Comparison of ENCODE assay signal across 21 cellular contexts in the genomic region with DNA sequence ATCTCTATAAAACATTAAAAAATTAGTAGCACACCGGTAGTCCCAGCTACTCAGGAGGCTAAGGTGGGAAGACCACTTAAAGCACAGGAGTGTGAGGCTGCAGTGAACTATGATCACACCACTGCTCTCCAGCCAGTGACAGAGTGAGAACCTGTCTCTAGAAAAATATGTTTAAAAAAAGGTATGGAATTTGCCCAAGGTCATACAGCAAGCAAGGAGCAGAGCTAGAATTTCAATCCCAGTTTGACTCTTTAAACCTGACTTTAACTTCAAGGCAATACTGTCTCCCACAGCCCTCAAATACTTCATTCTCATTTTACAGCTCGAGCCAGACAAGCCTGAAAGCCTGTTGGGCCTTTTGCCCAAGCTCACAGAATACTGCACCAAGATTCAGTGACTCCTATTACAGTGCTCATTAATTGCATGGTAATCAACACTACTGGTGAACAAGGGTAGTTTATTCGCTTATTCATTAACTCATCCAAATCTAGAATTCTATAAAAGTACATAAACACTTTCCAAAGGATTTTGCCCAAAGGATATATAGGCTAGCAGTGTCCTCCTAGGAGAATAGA. TPM values are rescaled to one million over a fixed set of nuclear protein-coding genes. Genes with fewer than 3 reads are reported as not detected.
DNase-seq lines count a peak whose midpoint lies in the region; ATAC-seq, FAIRE-seq and TF ChIP-seq lines count a peak whose summit lies in the region.
"Had no signal": no experiment of that assay in that cellular context is flagged by ENCODE, and none has a peak within 500 bp of the region (broad histone marks: within the 10 kb centered on the region; RNA-seq: fewer than 3 reads in every experiment).

No MANE protein-coding gene starts in this region.

- no peak for TF ChIP-seq EP300 in K562 (IDR thresholded peaks at IDR 0.05; ENCODE audit: low read length)

- intact Hi-C loops in Panc1 (cut with micrococcal nuclease; ENCODE audit: unreplicated experiment) (no loop called here), K562 (cut with micrococcal nuclease) (no loop called here)

- no peak overlapping the region for H2BK120ac ChIP-seq in trophoblast cell (ENCODE audit: insufficient read depth, low read length, poor library complexity)

- peaks cover 12% of the 10 kb centered on the region for H3K4me1 Mint-ChIP-seq in type B pancreatic cell (ENCODE audit: unreplicated experiment)

- no peak overlapping the region for H3K23ac ChIP-seq in trophoblast cell (ENCODE audit: low read length)

- BruUV-seq in Panc1 (replicated peaks; lab: Mats Ljungman, UMichigan), result TSS peak; percentile 15
- BruUV-seq in K562 (replicated peaks; lab: Mats Ljungman, UMichigan), result no TSS peak

- peak overlapping the region; percentile 60 for H4K8ac ChIP-seq in trophoblast cell (ENCODE audit: low read depth, low read length)

- no peaks in the 10 kb centered on the region for H3K27me3 Mint-ChIP-seq in type B pancreatic cell
- H3K27me3 Mint-ChIP-seq: CD4-positive, CD25-positive, alpha-beta regulatory T cell; CD8-positive, alpha-beta memory T cell had no signal

- no peak overlapping the region for H4K12ac ChIP-seq in trophoblast cell (ENCODE audit: low read depth, low read length)

- CTCF ChIA-PET in Panc1 (lab: Charles Lee), result no interaction called here
- CTCF ChIA-PET in K562 (lab: Yijun Ruan, JAX; ENCODE audit: low intra/inter-chr PET ratio), result no interaction called here

- POLR2A ChIA-PET in Panc1 (lab: Charles Lee) (no interaction called here), K562 (lab: Yijun Ruan, JAX) (interaction anchor here (0.6 to 1.6 kb wide), 6 partner anchors 11 to 739 kb away, joined by 3 to 5 read pairs (median 4); no protein-coding TSS in a partner anchor)

- H2BK12ac ChIP-seq in trophoblast cell (ENCODE audit: low read length), result no peak overlapping the region

- H3K4me3 ChIP-seq in Panc1 (ENCODE audit: low read depth in 2 of 2, low read length in 2 of 2), result no peak overlapping the region
- no peak overlapping the region for H3K4me3 ChIP-seq in K562
- H3K4me3 ChIP-seq in trophoblast cell (ENCODE audit: low read depth, low read length), result no peak overlapping the region
- H3K4me3 ChIP-seq in MM.1S (ENCODE audit: low read length), result no peak overlapping the region
- H3K4me3 ChIP-seq: GM23248 had no signal

- H3K14ac ChIP-seq in trophoblast cell (ENCODE audit: low read length), result no peak overlapping the region

- H3K79me2 ChIP-seq in K562 (ENCODE audit: control insufficient read depth, insufficient read depth, low read length) (peaks cover 88% of the 10 kb centered on the region), trophoblast cell (ENCODE audit: control insufficient read depth, insufficient read depth, low read length, poor library complexity) (no peaks in the 10 kb centered on the region), MM.1S (ENCODE audit: low read length) (peaks cover 73% of the 10 kb centered on the region)

- peak; percentile 57 for FAIRE-seq in K562 (lab: Jason Lieb, UNC)
- FAIRE-seq: A204.1, D721Med, G401.6, GM12891, GM18507 had no signal

- no peaks in the 10 kb centered on the region for H3K27me3 ChIP-seq in Panc1 (ENCODE audit: control insufficient read depth, insufficient read depth, low read length)
- H3K27me3 ChIP-seq in K562 (ENCODE audit: control insufficient read depth in 2 of 2, insufficient read depth in 2 of 2, low read length in 2 of 2), result no peaks in the 10 kb centered on the region
- H3K27me3 ChIP-seq in trophoblast cell (ENCODE audit: insufficient read depth, low read length), result no peaks in the 10 kb centered on the region
- no peaks in the 10 kb centered on the region for H3K27me3 ChIP-seq in MM.1S (replicated peaks; ENCODE audit: insufficient read depth, low read length)
- H3K27me3 ChIP-seq: BE2C had no signal

- WGBS in K562 (ENCODE audit: insufficient coverage, low coverage, missing lambda C conversion rate), result 64% methylated on average over 3 of the region's 3 CpGs
- WGBS in trophoblast cell (ENCODE audit: extremely low coverage, insufficient coverage, insufficient read length), result no CpG with 5 or more reads among the region's 3 CpGs

- H3K36me3 ChIP-seq in Panc1 (ENCODE audit: control insufficient read depth, insufficient read depth, low read length) (no peaks in the 10 kb centered on the region), K562 (ENCODE audit: control insufficient read depth, insufficient read depth, low read length) (peaks cover 7% of the 10 kb centered on the region; the same call in 2 of the 3 replicates), trophoblast cell (ENCODE audit: control insufficient read depth in 1 of 2, insufficient read depth in 2 of 2, low read length in 2 of 2) (no peaks in the 10 kb centered on the region), MM.1S (replicated peaks; ENCODE audit: insufficient read depth, low read length) (no peaks in the 10 kb centered on the region)
- H3K36me3 ChIP-seq: BE2C had no signal

- H3K27ac ChIP-seq in Panc1 (ENCODE audit: low read length) (no peak overlapping the region), K562 (ENCODE audit: extremely low read depth, low read depth, low read length) (peak overlapping the region; percentile 32; the same call in 1 of the 3 replicates), trophoblast cell (ENCODE audit: low read depth, low read length) (peak overlapping the region; percentile 46), MM.1S (ENCODE audit: low read length) (no peak overlapping the region)
- H3K27ac ChIP-seq: GM23248 had no signal

- H3K9ac ChIP-seq in K562 (ENCODE audit: insufficient read depth in 1 of 2, low read depth in 2 of 2, low read length in 2 of 2), result no peak overlapping the region
- no peak overlapping the region for H3K9ac ChIP-seq in trophoblast cell (ENCODE audit: low read length)
- no peak overlapping the region for H3K9ac ChIP-seq in MM.1S (ENCODE audit: low read length)
- H3K9ac ChIP-seq: GM23248 had no signal

- TF ChIP-seq CTCF in Panc1 (IDR thresholded peaks at IDR 0.05) (no peak), K562 (IDR thresholded peaks at IDR 0.05 in 2 of 3, conservative IDR thresholded peaks at IDR 0.05 in 1 of 3; ENCODE audit: insufficient read depth in 2 of 3, low read depth in 1 of 3, low read length in 3 of 3) (no peak), type B pancreatic cell (conservative IDR thresholded peaks at IDR 0.05) (no peak), MM.1S (IDR thresholded peaks at IDR 0.05; ENCODE audit: low read length) (no peak)

- H2BK5ac ChIP-seq in trophoblast cell (ENCODE audit: low read depth, low read length, poor library complexity), result no peak overlapping the region

- no peaks in the 10 kb centered on the region for H3F3A ChIP-seq in MM.1S (ENCODE audit: insufficient read depth, low read length)

- H3K9me3 ChIP-seq in Panc1 (ENCODE audit: control insufficient read depth, insufficient read depth, low read depth, low read length), result no peaks in the 10 kb centered on the region
- peaks cover 6% of the 10 kb centered on the region for H3K9me3 ChIP-seq in K562 (replicated peaks; ENCODE audit: control insufficient read depth, insufficient read depth, low read depth, low read length)
- H3K9me3 ChIP-seq in trophoblast cell (ENCODE audit: insufficient read depth, low read depth, low read length), result no peaks in the 10 kb centered on the region
- no peaks in the 10 kb centered on the region for H3K9me3 ChIP-seq in MM.1S (replicated peaks; ENCODE audit: insufficient read depth, low read length)
- H3K9me3 ChIP-seq: BE2C had no signal

- H3K9me2 ChIP-seq in MM.1S (replicated peaks; ENCODE audit: insufficient read depth, low read length), result no peaks in the 10 kb centered on the region

- no peak overlapping the region for H4K91ac ChIP-seq in trophoblast cell (ENCODE audit: low read depth, low read length)

- no peak overlapping the region; the same call in 1 of the 2 replicates for H3K4me2 ChIP-seq in K562 (ENCODE audit: insufficient read depth, low read length)
- no peak overlapping the region for H3K4me2 ChIP-seq in trophoblast cell (ENCODE audit: low read length)
- no peak overlapping the region for H3K4me2 ChIP-seq in MM.1S (ENCODE audit: low read depth, low read length)

- no peaks in the 10 kb centered on the region for H3K79me1 ChIP-seq in trophoblast cell (ENCODE audit: low read length)

- no peaks in the 10 kb centered on the region for H3K9me1 ChIP-seq in K562 (ENCODE audit: control insufficient read depth, insufficient read depth, low read length)

- H4K20me1 ChIP-seq in K562 (replicated peaks; ENCODE audit: control insufficient read depth, insufficient read depth, low read length), result no peaks in the 10 kb centered on the region
- H4K20me1 ChIP-seq in MM.1S (ENCODE audit: insufficient read depth, low read length), result no peaks in the 10 kb centered on the region

- H2AK5ac ChIP-seq in trophoblast cell (ENCODE audit: low read length), result no peak overlapping the region

- peak overlapping the region; percentile 68 for H3K27ac Mint-ChIP-seq in type B pancreatic cell
- H3K27ac Mint-ChIP-seq: HFFc6 had no signal

- H3K9me3 Mint-ChIP-seq in type B pancreatic cell, result no peaks in the 10 kb centered on the region
- H3K9me3 Mint-ChIP-seq: CD4-positive, CD25-positive, alpha-beta regulatory T cell; CD8-positive, alpha-beta memory T cell; HFFc6 had no signal

- DNase-seq in Panc1 (ENCODE audit: low read depth, low spot score) (no peak), K562 (ENCODE audit: extremely low read depth in 1 of 4, low spot score in 3 of 4) (no peak), trophoblast cell (peak; percentile 37 to 85), type B pancreatic cell (ENCODE audit: extremely low spot score, unreplicated experiment) (no peak), MM.1S (no peak)
- DNase-seq: ACHN; BE2C; C1 segment of cervical spinal cord; CD4-positive, CD25-positive, alpha-beta regulatory T cell; CD8-positive, alpha-beta memory T cell; COR-L47; GM23248; HCEC 1CT; HFFc6 had no signal

- no peak for TF ChIP-seq RAD21 in K562 (CRISPR knock-in tag; conservative IDR thresholded peaks at IDR 0.05 in 1 of 2, IDR thresholded peaks at IDR 0.05 in 1 of 2)

- H3K18ac ChIP-seq in trophoblast cell (ENCODE audit: low read length), result no peak overlapping the region

- H2AFZ ChIP-seq in K562 (ENCODE audit: low read depth, low read length) (no peak overlapping the region), trophoblast cell (ENCODE audit: insufficient read depth, low read length, poor library complexity) (no peak overlapping the region), MM.1S (ENCODE audit: low read length) (no peak overlapping the region)
- H2AFZ ChIP-seq: GM23248 had no signal

- H3K36me3 Mint-ChIP-seq in type B pancreatic cell, result peaks cover 16% of the 10 kb centered on the region

- ATAC-seq in Panc1 (peak; percentile 40; the same call in 1 of the 2 replicates), K562 (peak; percentile 51), HG02885 (IDR thresholded peaks at IDR 0.05; ENCODE audit: poor library complexity, unreplicated experiment) (no peak)
- ATAC-seq in activated CD4-positive, CD25-positive, alpha-beta regulatory T cell treated with anti-CD3 and anti-CD28 coated beads, Interleukin-2, amount 50 U/mL, for 24 hours, result no peak

- no peak for TF ChIP-seq POLR2A in K562 (conservative IDR thresholded peaks at IDR 0.05)

- in situ Hi-C loops in Panc1 (cut with HindIII; ENCODE audit: low pct_unique_long_range_greater_than_20kb, low sequenced_read_pairs) (no loop called here), K562 (cut with MboI) (no loop called here)

- peak overlapping the region; percentile 36 for H3K4ac ChIP-seq in trophoblast cell (ENCODE audit: low read depth, low read length)

- H3K4me1 ChIP-seq in Panc1 (ENCODE audit: control insufficient read depth, insufficient read depth, low read length) (peaks cover 15% of the 10 kb centered on the region), K562 (replicated peaks in 1 of 2; ENCODE audit: control insufficient read depth in 2 of 2, insufficient read depth in 2 of 2, low read length in 2 of 2) (peaks cover 23 to 34% of the 10 kb centered on the region in 2 experiments), trophoblast cell (ENCODE audit: control insufficient read depth in 1 of 2, insufficient read depth in 2 of 2, low read length in 2 of 2) (peaks cover 3 to 5% of the 10 kb centered on the region in 2 experiments), MM.1S (ENCODE audit: low read length) (no peaks in the 10 kb centered on the region)
- H3K4me1 ChIP-seq: BE2C had no signal

- no peak overlapping the region for H3K4me3 Mint-ChIP-seq in type B pancreatic cell
- H3K4me3 Mint-ChIP-seq: CD4-positive, CD25-positive, alpha-beta regulatory T cell; CD8-positive, alpha-beta memory T cell; HFFc6 had no signal

RNA-seq across cellular contexts. Expression of a gene that starts 8.0 kb away (rescaled TPM):
- total RNA-seq in Panc1 (2021; ENCODE audit: unreplicated experiment) (51.3 TPM), K562 (2014; rRNA removed) (8.4 and 12.5 TPM in 2 replicates), K562 (2014; rRNA removed; fragmentation: Illumina TruSeq; extraction: Trizol) (13.5 and 15.0 TPM in 2 replicates), K562 (2015; rRNA removed; fragmentation: Illumina TruSeq; extraction: Trizol) (15.6 and 17.3 TPM in 2 replicates), K562 (2021) (25.2 and 33.3 TPM in 2 replicates), type B pancreatic cell (ENCODE audit: low replicate concordance) (57.6 and 62.1 TPM in 2 replicates)
- 48.4 TPM for polyA plus RNA-seq in Panc1 (2012; ENCODE audit: insufficient read length)
- 228 and 304 TPM in 2 replicates for total RNA-seq in K562 (2011; cell fraction: chromatin; rRNA removed; ENCODE audit: low replicate concordance)
- total RNA-seq in K562 (2011; cell fraction: nucleolus; rRNA removed), result 113 and 121 TPM in 2 replicates
- total RNA-seq in K562 (2011; cell fraction: nucleoplasm; rRNA removed), result 142 and 162 TPM in 2 replicates
- polyA plus RNA-seq in K562 (2011; rRNA removed) (11.0 and 16.1 TPM in 2 replicates), K562 (2014; fragmentation: Illumina TruSeq; extraction: Trizol) (13.6 and 14.6 TPM in 2 replicates), K562 (2014; fragmentation: Nextera tagmentation; extraction: Ambion mirVana) (1 to 10 TPM; 3.5 to 4.5 TPM), K562 (2014; rRNA removed) (11.5 and 14.7 TPM in 2 replicates)
- polyA plus RNA-seq in K562 (2011; cell fraction: cytosol; rRNA removed), result 6.2 and 6.6 TPM in 2 replicates
- polyA plus RNA-seq in K562 (2011; cell fraction: nucleus; rRNA removed), result 57.5 and 62.2 TPM in 2 replicates
- polyA plus RNA-seq in K562 (2012), result 17.5 and 22.3 TPM in 2 replicates
- 56.9 and 62.2 TPM in 2 replicates for polyA minus RNA-seq in K562 (2011; rRNA and poly(A)+ RNA removed)
- polyA minus RNA-seq in K562 (2011; cell fraction: cytosol; rRNA and poly(A)+ RNA removed), result 24.2 and 31.3 TPM in 2 replicates
- 47.9 and 93.0 TPM in 2 replicates for polyA minus RNA-seq in K562 (2011; cell fraction: nucleus; rRNA and poly(A)+ RNA removed)
- 9.2 and 10.2 TPM in 2 replicates for polyA plus RNA-seq in trophoblast cell (2013)

RNA-seq across cellular contexts. Expression of a gene that starts 35.2 kb away (rescaled TPM):
- total RNA-seq in Panc1 (2021; ENCODE audit: unreplicated experiment) (969 TPM), K562 (2014; rRNA removed) (1,529 and 1,811 TPM in 2 replicates), K562 (2014; rRNA removed; fragmentation: Illumina TruSeq; extraction: Trizol) (3,099 and 3,427 TPM in 2 replicates), K562 (2015; rRNA removed; fragmentation: Illumina TruSeq; extraction: Trizol) (2,718 and 2,856 TPM in 2 replicates), K562 (2021) (1,959 and 2,095 TPM in 2 replicates), type B pancreatic cell (ENCODE audit: low replicate concordance) (1,606 and 1,993 TPM in 2 replicates)
- 707 TPM for polyA plus RNA-seq in Panc1 (2012; ENCODE audit: insufficient read length)
- 348 and 589 TPM in 2 replicates for total RNA-seq in K562 (2011; cell fraction: chromatin; rRNA removed; ENCODE audit: low replicate concordance)
- 314 and 317 TPM in 2 replicates for total RNA-seq in K562 (2011; cell fraction: nucleolus; rRNA removed)
- total RNA-seq in K562 (2011; cell fraction: nucleoplasm; rRNA removed), result 537 and 721 TPM in 2 replicates
- polyA plus RNA-seq in K562 (2011; rRNA removed) (2,667 and 2,691 TPM in 2 replicates), K562 (2014; fragmentation: Illumina TruSeq; extraction: Trizol) (2,543 and 3,103 TPM in 2 replicates), K562 (2014; fragmentation: Nextera tagmentation; extraction: Ambion mirVana) (1,000 to 10,000 TPM; 1,519 to 1,617 TPM), K562 (2014; rRNA removed) (2,156 and 2,396 TPM in 2 replicates)
- 1,053 and 1,467 TPM in 2 replicates for polyA plus RNA-seq in K562 (2011; cell fraction: cytosol; rRNA removed)
- 536 and 802 TPM in 2 replicates for polyA plus RNA-seq in K562 (2011; cell fraction: nucleus; rRNA removed)
- polyA plus RNA-seq in K562 (2012), result 2,256 and 2,883 TPM in 2 replicates
- polyA minus RNA-seq in K562 (2011; rRNA and poly(A)+ RNA removed), result 731 and 844 TPM in 2 replicates
- polyA minus RNA-seq in K562 (2011; cell fraction: cytosol; rRNA and poly(A)+ RNA removed), result 462 and 473 TPM in 2 replicates
- 140 and 278 TPM in 2 replicates for polyA minus RNA-seq in K562 (2011; cell fraction: nucleus; rRNA and poly(A)+ RNA removed)
- polyA plus RNA-seq in trophoblast cell (2013), result 1,595 and 1,657 TPM in 2 replicates

RNA-seq across cellular contexts. Expression of a gene that starts 44.5 kb away (rescaled TPM):
- total RNA-seq in Panc1 (2021; ENCODE audit: unreplicated experiment) (139 TPM), K562 (2014; rRNA removed) (59.6 and 64.9 TPM in 2 replicates), K562 (2014; rRNA removed; fragmentation: Illumina TruSeq; extraction: Trizol) (98.8 and 113 TPM in 2 replicates), K562 (2015; rRNA removed; fragmentation: Illumina TruSeq; extraction: Trizol) (92.7 and 100 TPM in 2 replicates), K562 (2021) (111 and 126 TPM in 2 replicates), type B pancreatic cell (ENCODE audit: low replicate concordance) (76.0 and 78.9 TPM in 2 replicates)
- polyA plus RNA-seq in Panc1 (2012; ENCODE audit: insufficient read length), result 59.8 TPM
- total RNA-seq in K562 (2011; cell fraction: chromatin; rRNA removed; ENCODE audit: low replicate concordance), result 24.8 and 82.7 TPM in 2 replicates
- 12.2 and 13.9 TPM in 2 replicates for total RNA-seq in K562 (2011; cell fraction: nucleolus; rRNA removed)
- 23.9 and 32.5 TPM in 2 replicates for total RNA-seq in K562 (2011; cell fraction: nucleoplasm; rRNA removed)
- polyA plus RNA-seq in K562 (2011; rRNA removed) (56.0 and 79.7 TPM in 2 replicates), K562 (2014; fragmentation: Illumina TruSeq; extraction: Trizol) (72.8 and 83.0 TPM in 2 replicates), K562 (2014; fragmentation: Nextera tagmentation; extraction: Ambion mirVana) (10 to 100 TPM; 22.5 to 31.7 TPM), K562 (2014; rRNA removed) (50.5 and 52.5 TPM in 2 replicates)
- 36.0 and 44.8 TPM in 2 replicates for polyA plus RNA-seq in K562 (2011; cell fraction: cytosol; rRNA removed)
- 15.8 and 16.7 TPM in 2 replicates for polyA plus RNA-seq in K562 (2011; cell fraction: nucleus; rRNA removed)
- 41.2 and 58.2 TPM in 2 replicates for polyA plus RNA-seq in K562 (2012)
- polyA minus RNA-seq in K562 (2011; rRNA and poly(A)+ RNA removed), result 180 and 192 TPM in 2 replicates
- 66.4 and 78.4 TPM in 2 replicates for polyA minus RNA-seq in K562 (2011; cell fraction: cytosol; rRNA and poly(A)+ RNA removed)
- polyA minus RNA-seq in K562 (2011; cell fraction: nucleus; rRNA and poly(A)+ RNA removed), result 14.3 and 24.5 TPM in 2 replicates
- polyA plus RNA-seq in trophoblast cell (2013), result 60.9 and 63.8 TPM in 2 replicates

Comparison
In these comparisons a context has a peak if more than half of its experiments do, and no peak if none do; other contexts are left out.
1. ATAC-seq: peak in Panc1 (single experiment) and K562 (single experiment); none in activated CD4-positive, CD25-positive, alpha-beta regulatory T cell treated with anti-CD3 and anti-CD28 coated beads, Interleukin-2, amount 50 U/mL, for 24 hours (0 of 2) and HG02885 (single experiment).
2. DNase-seq: peak in trophoblast cell (2 of 2); none in Panc1 (single experiment), K562 (0 of 4), type B pancreatic cell (single experiment) and MM.1S (single experiment).
3. H3K27ac ChIP-seq: peak in K562 (single experiment) and trophoblast cell (single experiment); none in Panc1 (single experiment) and MM.1S (single experiment).